1 cellular context compared by ENCODE assay signal in the genomic region with DNA sequence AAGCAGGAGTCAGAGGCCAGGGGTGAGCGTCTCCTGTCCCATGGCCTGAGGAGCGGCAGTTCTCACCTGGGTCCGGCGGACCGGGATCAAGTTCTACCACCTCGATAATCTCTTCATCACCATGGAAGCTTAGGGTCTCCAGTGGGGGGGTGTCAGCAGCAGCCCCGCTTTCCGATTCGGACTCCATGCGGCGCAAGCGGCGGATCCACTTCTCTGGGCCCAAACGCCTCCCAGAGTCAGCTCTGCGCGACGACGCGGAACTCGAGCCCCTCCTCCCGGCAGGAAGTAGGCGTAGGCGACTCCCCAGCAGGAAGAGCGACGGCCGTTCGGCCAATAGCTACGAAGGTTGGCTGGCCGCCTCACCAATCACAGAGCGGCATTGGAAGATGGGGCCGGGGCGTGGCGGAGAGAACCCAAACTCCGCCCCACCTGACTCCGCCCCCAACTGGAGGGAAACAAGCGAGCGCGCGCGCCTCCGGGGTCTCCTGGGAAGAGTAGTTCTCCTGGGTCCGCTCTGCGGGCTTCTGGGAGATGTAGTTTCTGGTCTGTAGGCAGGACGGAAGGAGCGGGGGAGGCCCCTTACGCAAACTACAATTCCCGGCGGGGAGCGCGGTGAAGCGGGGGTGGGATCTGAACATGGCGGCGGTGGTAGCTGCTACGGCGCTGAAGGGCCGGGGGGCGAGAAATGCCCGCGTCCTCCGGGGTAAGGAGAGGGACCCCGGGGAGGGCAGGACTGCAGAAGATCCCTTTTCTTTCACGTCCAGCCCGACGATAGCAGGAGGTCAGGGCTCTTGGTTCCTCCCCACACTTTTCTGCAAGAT.
TF ChIP-seq lines count a peak whose summit lies in the region.

A gene with protein sequence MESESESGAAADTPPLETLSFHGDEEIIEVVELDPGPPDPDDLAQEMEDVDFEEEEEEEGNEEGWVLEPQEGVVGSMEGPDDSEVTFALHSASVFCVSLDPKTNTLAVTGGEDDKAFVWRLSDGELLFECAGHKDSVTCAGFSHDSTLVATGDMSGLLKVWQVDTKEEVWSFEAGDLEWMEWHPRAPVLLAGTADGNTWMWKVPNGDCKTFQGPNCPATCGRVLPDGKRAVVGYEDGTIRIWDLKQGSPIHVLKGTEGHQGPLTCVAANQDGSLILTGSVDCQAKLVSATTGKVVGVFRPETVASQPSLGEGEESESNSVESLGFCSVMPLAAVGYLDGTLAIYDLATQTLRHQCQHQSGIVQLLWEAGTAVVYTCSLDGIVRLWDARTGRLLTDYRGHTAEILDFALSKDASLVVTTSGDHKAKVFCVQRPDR (minus strand): TSS at position 238 of the 821 bp plus-strand sequence. CDS start 51 bp downstream, at position 187.
A gene with protein sequence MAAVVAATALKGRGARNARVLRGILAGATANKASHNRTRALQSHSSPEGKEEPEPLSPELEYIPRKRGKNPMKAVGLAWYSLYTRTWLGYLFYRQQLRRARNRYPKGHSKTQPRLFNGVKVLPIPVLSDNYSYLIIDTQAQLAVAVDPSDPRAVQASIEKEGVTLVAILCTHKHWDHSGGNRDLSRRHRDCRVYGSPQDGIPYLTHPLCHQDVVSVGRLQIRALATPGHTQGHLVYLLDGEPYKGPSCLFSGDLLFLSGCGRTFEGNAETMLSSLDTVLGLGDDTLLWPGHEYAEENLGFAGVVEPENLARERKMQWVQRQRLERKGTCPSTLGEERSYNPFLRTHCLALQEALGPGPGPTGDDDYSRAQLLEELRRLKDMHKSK (plus strand): TSS at position 620 of the 821 bp plus-strand sequence. CDS start 17 bp downstream, at position 637.

TF ChIP-seq in HepG2, 621 proteins besides CTCF, POLR2A, EP300 and RAD21 (continued from another document and continues in another):
- TF ChIP-seq, protein P1, sequence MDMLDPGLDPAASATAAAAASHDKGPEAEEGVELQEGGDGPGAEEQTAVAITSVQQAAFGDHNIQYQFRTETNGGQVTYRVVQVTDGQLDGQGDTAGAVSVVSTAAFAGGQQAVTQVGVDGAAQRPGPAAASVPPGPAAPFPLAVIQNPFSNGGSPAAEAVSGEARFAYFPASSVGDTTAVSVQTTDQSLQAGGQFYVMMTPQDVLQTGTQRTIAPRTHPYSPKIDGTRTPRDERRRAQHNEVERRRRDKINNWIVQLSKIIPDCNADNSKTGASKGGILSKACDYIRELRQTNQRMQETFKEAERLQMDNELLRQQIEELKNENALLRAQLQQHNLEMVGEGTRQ (IDR thresholded peaks at IDR 0.05; ENCODE audit: low read depth, low read length), result 0 out of 2 replicates have a peak, but pooled peaks have one; percentile 13
- TF ChIP-seq, protein P1 (CRISPR knock-in tag; IDR thresholded peaks at IDR 0.05; ENCODE audit: borderline replicate concordance), result peak; percentile 80; the same call in 1 of the 2 replicates
- no peak for TF ChIP-seq ESRRA (CRISPR knock-in tag; IDR thresholded peaks at IDR 0.05; ENCODE audit: low read depth)
- TF ChIP-seq, protein P2, sequence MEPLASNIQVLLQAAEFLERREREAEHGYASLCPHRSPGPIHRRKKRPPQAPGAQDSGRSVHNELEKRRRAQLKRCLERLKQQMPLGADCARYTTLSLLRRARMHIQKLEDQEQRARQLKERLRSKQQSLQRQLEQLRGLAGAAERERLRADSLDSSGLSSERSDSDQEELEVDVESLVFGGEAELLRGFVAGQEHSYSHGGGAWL (CRISPR knock-in tag; IDR thresholded peaks at IDR 0.05), result peak; percentile 59
- no peak for TF ChIP-seq NR2F1 (CRISPR knock-in tag; IDR thresholded peaks at IDR 0.05)
- no peak for TF ChIP-seq ZNF180 (CRISPR knock-in tag; IDR thresholded peaks at IDR 0.05; ENCODE audit: borderline replicate concordance, low read depth)
- TF ChIP-seq JDP2 (CRISPR knock-in tag; IDR thresholded peaks at IDR 0.05; ENCODE audit: borderline replicate concordance), result no peak
- TF ChIP-seq, protein P3, sequence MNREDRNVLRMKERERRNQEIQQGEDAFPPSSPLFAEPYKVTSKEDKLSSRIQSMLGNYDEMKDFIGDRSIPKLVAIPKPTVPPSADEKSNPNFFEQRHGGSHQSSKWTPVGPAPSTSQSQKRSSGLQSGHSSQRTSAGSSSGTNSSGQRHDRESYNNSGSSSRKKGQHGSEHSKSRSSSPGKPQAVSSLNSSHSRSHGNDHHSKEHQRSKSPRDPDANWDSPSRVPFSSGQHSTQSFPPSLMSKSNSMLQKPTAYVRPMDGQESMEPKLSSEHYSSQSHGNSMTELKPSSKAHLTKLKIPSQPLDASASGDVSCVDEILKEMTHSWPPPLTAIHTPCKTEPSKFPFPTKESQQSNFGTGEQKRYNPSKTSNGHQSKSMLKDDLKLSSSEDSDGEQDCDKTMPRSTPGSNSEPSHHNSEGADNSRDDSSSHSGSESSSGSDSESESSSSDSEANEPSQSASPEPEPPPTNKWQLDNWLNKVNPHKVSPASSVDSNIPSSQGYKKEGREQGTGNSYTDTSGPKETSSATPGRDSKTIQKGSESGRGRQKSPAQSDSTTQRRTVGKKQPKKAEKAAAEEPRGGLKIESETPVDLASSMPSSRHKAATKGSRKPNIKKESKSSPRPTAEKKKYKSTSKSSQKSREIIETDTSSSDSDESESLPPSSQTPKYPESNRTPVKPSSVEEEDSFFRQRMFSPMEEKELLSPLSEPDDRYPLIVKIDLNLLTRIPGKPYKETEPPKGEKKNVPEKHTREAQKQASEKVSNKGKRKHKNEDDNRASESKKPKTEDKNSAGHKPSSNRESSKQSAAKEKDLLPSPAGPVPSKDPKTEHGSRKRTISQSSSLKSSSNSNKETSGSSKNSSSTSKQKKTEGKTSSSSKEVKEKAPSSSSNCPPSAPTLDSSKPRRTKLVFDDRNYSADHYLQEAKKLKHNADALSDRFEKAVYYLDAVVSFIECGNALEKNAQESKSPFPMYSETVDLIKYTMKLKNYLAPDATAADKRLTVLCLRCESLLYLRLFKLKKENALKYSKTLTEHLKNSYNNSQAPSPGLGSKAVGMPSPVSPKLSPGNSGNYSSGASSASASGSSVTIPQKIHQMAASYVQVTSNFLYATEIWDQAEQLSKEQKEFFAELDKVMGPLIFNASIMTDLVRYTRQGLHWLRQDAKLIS (CRISPR knock-in tag; IDR thresholded peaks at IDR 0.05), result no peak
- TF ChIP-seq ZNF33A (CRISPR knock-in tag; IDR thresholded peaks at IDR 0.05; ENCODE audit: borderline replicate concordance), result no peak; the same call in 1 of the 2 replicates
- TF ChIP-seq ATAD3A (CRISPR knock-in tag; IDR thresholded peaks at IDR 0.05), result no peak
- no peak for TF ChIP-seq ZNF3 (CRISPR knock-in tag; IDR thresholded peaks at IDR 0.05)
- peak; percentile 9; the same call in 1 of the 2 replicates for TF ChIP-seq FOXO1 (CRISPR knock-in tag; IDR thresholded peaks at IDR 0.05)
- TF ChIP-seq ZNF556 (CRISPR knock-in tag; IDR thresholded peaks at IDR 0.05; ENCODE audit: borderline replicate concordance), result peak; percentile 54; the same call in 1 of the 2 replicates
- no peak; the same call in 1 of the 2 replicates for TF ChIP-seq KMT2A (CRISPR knock-in tag; IDR thresholded peaks at IDR 0.05)
- TF ChIP-seq ZNF326 (CRISPR knock-in tag; IDR thresholded peaks at IDR 0.05; ENCODE audit: borderline replicate concordance), result no peak
- no peak for TF ChIP-seq POLR2AphosphoS2 (IDR thresholded peaks at IDR 0.05; ENCODE audit: low read depth, low read length)
- no peak for TF ChIP-seq MAFK (conservative IDR thresholded peaks at IDR 0.05 in 1 of 2, IDR thresholded peaks at IDR 0.05 in 1 of 2; ENCODE audit: low read length in 2 of 2)
- TF ChIP-seq, protein P4, sequence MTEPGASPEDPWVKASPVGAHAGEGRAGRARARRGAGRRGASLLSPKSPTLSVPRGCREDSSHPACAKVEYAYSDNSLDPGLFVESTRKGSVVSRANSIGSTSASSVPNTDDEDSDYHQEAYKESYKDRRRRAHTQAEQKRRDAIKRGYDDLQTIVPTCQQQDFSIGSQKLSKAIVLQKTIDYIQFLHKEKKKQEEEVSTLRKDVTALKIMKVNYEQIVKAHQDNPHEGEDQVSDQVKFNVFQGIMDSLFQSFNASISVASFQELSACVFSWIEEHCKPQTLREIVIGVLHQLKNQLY (CRISPR knock-in tag; IDR thresholded peaks at IDR 0.05), result peak; percentile 63
- TF ChIP-seq ELF3 (CRISPR knock-in tag; IDR thresholded peaks at IDR 0.05), result peak; percentile 89
- peak; percentile 50; the same call in 1 of the 2 replicates for TF ChIP-seq ZNF335 (CRISPR knock-in tag; IDR thresholded peaks at IDR 0.05)
- TF ChIP-seq ZMYM2 (CRISPR knock-in tag; IDR thresholded peaks at IDR 0.05), result 0 out of 2 replicates have a peak, but pooled peaks have one; percentile 20
- no peak for TF ChIP-seq SYNCRIP (IDR thresholded peaks at IDR 0.05; ENCODE audit: insufficient read depth, low read depth, low read length)
- TF ChIP-seq ZNF460 (CRISPR knock-in tag; IDR thresholded peaks at IDR 0.05; ENCODE audit: borderline replicate concordance), result no peak
- TF ChIP-seq THYN1 (CRISPR knock-in tag; IDR thresholded peaks at IDR 0.05; ENCODE audit: borderline replicate concordance, low read depth), result no peak
- TF ChIP-seq FOXP1 (IDR thresholded peaks at IDR 0.05), result no peak
- peak; percentile 12; the same call in 1 of the 2 replicates for TF ChIP-seq FOXP1 (CRISPR knock-in tag; IDR thresholded peaks at IDR 0.05)
- TF ChIP-seq, protein P5, sequence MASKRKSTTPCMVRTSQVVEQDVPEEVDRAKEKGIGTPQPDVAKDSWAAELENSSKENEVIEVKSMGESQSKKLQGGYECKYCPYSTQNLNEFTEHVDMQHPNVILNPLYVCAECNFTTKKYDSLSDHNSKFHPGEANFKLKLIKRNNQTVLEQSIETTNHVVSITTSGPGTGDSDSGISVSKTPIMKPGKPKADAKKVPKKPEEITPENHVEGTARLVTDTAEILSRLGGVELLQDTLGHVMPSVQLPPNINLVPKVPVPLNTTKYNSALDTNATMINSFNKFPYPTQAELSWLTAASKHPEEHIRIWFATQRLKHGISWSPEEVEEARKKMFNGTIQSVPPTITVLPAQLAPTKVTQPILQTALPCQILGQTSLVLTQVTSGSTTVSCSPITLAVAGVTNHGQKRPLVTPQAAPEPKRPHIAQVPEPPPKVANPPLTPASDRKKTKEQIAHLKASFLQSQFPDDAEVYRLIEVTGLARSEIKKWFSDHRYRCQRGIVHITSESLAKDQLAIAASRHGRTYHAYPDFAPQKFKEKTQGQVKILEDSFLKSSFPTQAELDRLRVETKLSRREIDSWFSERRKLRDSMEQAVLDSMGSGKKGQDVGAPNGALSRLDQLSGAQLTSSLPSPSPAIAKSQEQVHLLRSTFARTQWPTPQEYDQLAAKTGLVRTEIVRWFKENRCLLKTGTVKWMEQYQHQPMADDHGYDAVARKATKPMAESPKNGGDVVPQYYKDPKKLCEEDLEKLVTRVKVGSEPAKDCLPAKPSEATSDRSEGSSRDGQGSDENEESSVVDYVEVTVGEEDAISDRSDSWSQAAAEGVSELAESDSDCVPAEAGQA (IDR thresholded peaks at IDR 0.05; ENCODE audit: low read depth), result peak; percentile 90
- TF ChIP-seq, protein P5 (CRISPR knock-in tag; IDR thresholded peaks at IDR 0.05; ENCODE audit: borderline replicate concordance), result no peak
- TF ChIP-seq HOXA7 (CRISPR knock-in tag; IDR thresholded peaks at IDR 0.05), result no peak
- TF ChIP-seq TCF7 (IDR thresholded peaks at IDR 0.05; ENCODE audit: low read depth), result no peak
- TF ChIP-seq GZF1 (CRISPR knock-in tag; IDR thresholded peaks at IDR 0.05), result no peak
- TF ChIP-seq POGZ (CRISPR knock-in tag; IDR thresholded peaks at IDR 0.05), result no peak; the same call in none of the 2 replicates
- no peak for TF ChIP-seq NFKBIZ (CRISPR knock-in tag; IDR thresholded peaks at IDR 0.05)
- TF ChIP-seq, protein P6, sequence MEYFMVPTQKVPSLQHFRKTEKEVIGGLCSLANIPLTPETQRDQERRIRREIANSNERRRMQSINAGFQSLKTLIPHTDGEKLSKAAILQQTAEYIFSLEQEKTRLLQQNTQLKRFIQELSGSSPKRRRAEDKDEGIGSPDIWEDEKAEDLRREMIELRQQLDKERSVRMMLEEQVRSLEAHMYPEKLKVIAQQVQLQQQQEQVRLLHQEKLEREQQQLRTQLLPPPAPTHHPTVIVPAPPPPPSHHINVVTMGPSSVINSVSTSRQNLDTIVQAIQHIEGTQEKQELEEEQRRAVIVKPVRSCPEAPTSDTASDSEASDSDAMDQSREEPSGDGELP (IDR thresholded peaks at IDR 0.05; ENCODE audit: borderline replicate concordance, low read depth), result 0 out of 2 replicates have a peak, but pooled peaks have one; percentile 16
- TF ChIP-seq TEAD3 (CRISPR knock-in tag; optimal IDR thresholded peaks at IDR 0.05; ENCODE audit: borderline replicate concordance), result peak; percentile 19
- TF ChIP-seq TP53 (CRISPR knock-in tag; conservative IDR thresholded peaks at IDR 0.05), result peak; percentile 81; the same call in 1 of the 2 replicates
